ENCODE assay signal across 15 cellular contexts in genomic region chr2:28713582-28714292, GRCh38. TPM values are rescaled to one million over a fixed set of nuclear protein-coding genes. Genes with fewer than 3 reads are reported as not detected.
DNase-seq lines count a peak whose midpoint lies in the region; ATAC-seq, FAIRE-seq and TF ChIP-seq lines count a peak whose summit lies in the region.
"Had no signal": no experiment of that assay in that cellular context is flagged by ENCODE, and none has a peak within 500 bp of the region (broad histone marks: within the 10 kb centered on the region; RNA-seq: fewer than 3 reads in every experiment).

No MANE protein-coding gene starts in this region.

- H3K27me3 Mint-ChIP-seq in HFFc6 (ENCODE audit: insufficient read depth) = no peaks in the 10 kb centered on the region; the same call in none of the 2 replicates
- no peaks in the 10 kb centered on the region for H3K27me3 Mint-ChIP-seq in activated naive CD8-positive, alpha-beta T cell treated with anti-CD3 and anti-CD28 coated beads, Interleukin-2, amount 10 ng/mL, durations not matched to agents 7 days and 5 days
- H3K27me3 Mint-ChIP-seq: IgD-negative memory B cell had no signal

- no peak overlapping the region for H3K4me3 Mint-ChIP-seq in HFFc6
- H3K4me3 Mint-ChIP-seq in activated naive CD8-positive, alpha-beta T cell treated with anti-CD3 and anti-CD28 coated beads, Interleukin-2, amount 10 ng/mL, durations not matched to agents 7 days and 5 days = no peak overlapping the region

- intact Hi-C loops in kidney (cut with DNase I) = no loop called here

- no peaks in the 10 kb centered on the region for H3K36me3 ChIP-seq in kidney (ENCODE audit: control insufficient read depth in 1 of 2, insufficient read depth in 2 of 2, low read length in 2 of 2)

- no peak for TF ChIP-seq CTCF in AG10803 (conservative IDR thresholded peaks at IDR 0.05; ENCODE audit: low read length)
- no peak for TF ChIP-seq CTCF in HFFc6 (IDR thresholded peaks at IDR 0.05)
- no peak for TF ChIP-seq CTCF in kidney (IDR thresholded peaks at IDR 0.05; ENCODE audit: borderline replicate concordance, extremely low read depth, insufficient read depth)

- no peak overlapping the region for H3K4me3 ChIP-seq in AG10803 (ENCODE audit: low read length)
- no peak overlapping the region for H3K4me3 ChIP-seq in kidney (ENCODE audit: low read length in 2 of 2)
- H3K4me3 ChIP-seq: mucosa of descending colon had no signal

- FAIRE-seq in kidney (lab: Jason Lieb, UNC) = no peak

- H3K9ac ChIP-seq in kidney (ENCODE audit: low read length in 2 of 2) = no peak overlapping the region

- POLR2A ChIA-PET in activated naive CD8-positive, alpha-beta T cell treated with anti-CD3 and anti-CD28 coated beads, Interleukin-2, amount 10 ng/mL, durations not matched to agents 7 days and 5 days (lab: Charles Lee) = interaction anchor here (1.0 kb wide), 1 partner anchor 38 kb away, joined by 4 read pairs; the partner anchor contains the start of gene PPP1CB

- H3K36me3 Mint-ChIP-seq in HFFc6 (ENCODE audit: low read depth) = no peaks in the 10 kb centered on the region
- H3K36me3 Mint-ChIP-seq in activated naive CD8-positive, alpha-beta T cell treated with anti-CD3 and anti-CD28 coated beads, Interleukin-2, amount 10 ng/mL, durations not matched to agents 7 days and 5 days = no peaks in the 10 kb centered on the region
- H3K36me3 Mint-ChIP-seq: IgD-negative memory B cell had no signal

- H3K9me3 ChIP-seq in kidney (ENCODE audit: control insufficient read depth in 1 of 2, low read length in 2 of 2) = no peaks in the 10 kb centered on the region
- H3K9me3 ChIP-seq: mucosa of descending colon had no signal

- H3K4me1 Mint-ChIP-seq in HFFc6 (ENCODE audit: low read depth) = peaks cover 47% of the 10 kb centered on the region
- peaks cover 7% of the 10 kb centered on the region for H3K4me1 Mint-ChIP-seq in activated naive CD8-positive, alpha-beta T cell treated with anti-CD3 and anti-CD28 coated beads, Interleukin-2, amount 10 ng/mL, durations not matched to agents 7 days and 5 days

- H3K27ac Mint-ChIP-seq in HFFc6 = peak overlapping the region; percentile 12
- peak overlapping the region; percentile 69 for H3K27ac Mint-ChIP-seq in activated naive CD8-positive, alpha-beta T cell treated with anti-CD3 and anti-CD28 coated beads, Interleukin-2, amount 10 ng/mL, durations not matched to agents 7 days and 5 days
- H3K27ac Mint-ChIP-seq: IgD-negative memory B cell had no signal

- H3K4me1 ChIP-seq in kidney (ENCODE audit: control insufficient read depth in 1 of 2, insufficient read depth in 1 of 2, low read depth in 1 of 2, low read length in 2 of 2) = peaks cover 4 to 7% of the 10 kb centered on the region in 2 donors

- no peak overlapping the region for H3K27ac ChIP-seq in kidney (ENCODE audit: low read depth in 2 of 2, low read length in 2 of 2)

- no peaks in the 10 kb centered on the region for H3K9me3 Mint-ChIP-seq in HFFc6
- no peaks in the 10 kb centered on the region for H3K9me3 Mint-ChIP-seq in activated naive CD8-positive, alpha-beta T cell treated with anti-CD3 and anti-CD28 coated beads, Interleukin-2, amount 10 ng/mL, durations not matched to agents 7 days and 5 days

- DNase-seq in AG10803 (ENCODE audit: low read depth) = peak; percentile 61
- peak; percentile 45 for DNase-seq in HFFc6
- no peak for DNase-seq in activated naive CD8-positive, alpha-beta T cell treated with anti-CD3 and anti-CD28 coated beads, Interleukin-2, amount 10 ng/mL, durations not matched to agents 7 days and 5 days
- peak; percentile 50 for DNase-seq in glomerular visceral epithelial cell (ENCODE audit: extremely low spot score)
- DNase-seq in kidney = no peak
- DNase-seq in NCI-H1105 (lab: John Stamatoyannopoulos, UW) = no peak
- DNase-seq: activated CD8-positive, alpha-beta memory T cell treated with anti-CD3 and anti-CD28 coated beads, Interleukin-2, amount 50 U/mL, for 48 hours; DMS153; hippocampal formation; mucosa of descending colon; NCI-H2171 treated with DMSO at 0.1 percent for 48 hours had no signal

- no peak for ATAC-seq in activated naive CD8-positive, alpha-beta T cell treated with anti-CD3 and anti-CD28 coated beads, Interleukin-2, amount 10 ng/mL, durations not matched to agents 7 days and 5 days (ENCODE audit: low read depth)
- ATAC-seq in HG03378 (IDR thresholded peaks at IDR 0.05; ENCODE audit: unreplicated experiment) (no peak), GM19328 (IDR thresholded peaks at IDR 0.05; ENCODE audit: unreplicated experiment) (no peak)
- ATAC-seq: mucosa of descending colon, sciatic nerve had no signal

RNA-seq across cellular contexts. Expression of gene PPP1CB, which starts 37.9 kb away (rescaled TPM):
- 100 to 1,000 TPM; 188 to 209 (median 202) TPM for total RNA-seq in HFFc6 (2021; fragmentation: NEBNext Ultra II Directional; extraction: Animal tissue kit (Norgen Biotek cat#: 25700))
- total RNA-seq in activated naive CD8-positive, alpha-beta T cell treated with anti-CD3 and anti-CD28 coated beads, Interleukin-2, amount 10 ng/mL, durations not matched to agents 7 days and 5 days = 100 to 1,000 TPM; 174 to 179 TPM
- 358 TPM for total RNA-seq in kidney
- 63.3 TPM for polyA plus RNA-seq in kidney (ENCODE audit: insufficient read depth, low read depth, low replicate concordance)

Comparison
In these comparisons a context has a peak if more than half of its experiments do, and no peak if none do; other contexts are left out.
1. DNase-seq: peak in AG10803 (single experiment), HFFc6 (single experiment) and glomerular visceral epithelial cell (single experiment); none in activated naive CD8-positive, alpha-beta T cell treated with anti-CD3 and anti-CD28 coated beads, Interleukin-2, amount 10 ng/mL, durations not matched to agents 7 days and 5 days (single experiment), kidney (single experiment) and NCI-H1105 (single experiment).